ENCODE assay signal across 16 cellular contexts in the genomic region with DNA sequence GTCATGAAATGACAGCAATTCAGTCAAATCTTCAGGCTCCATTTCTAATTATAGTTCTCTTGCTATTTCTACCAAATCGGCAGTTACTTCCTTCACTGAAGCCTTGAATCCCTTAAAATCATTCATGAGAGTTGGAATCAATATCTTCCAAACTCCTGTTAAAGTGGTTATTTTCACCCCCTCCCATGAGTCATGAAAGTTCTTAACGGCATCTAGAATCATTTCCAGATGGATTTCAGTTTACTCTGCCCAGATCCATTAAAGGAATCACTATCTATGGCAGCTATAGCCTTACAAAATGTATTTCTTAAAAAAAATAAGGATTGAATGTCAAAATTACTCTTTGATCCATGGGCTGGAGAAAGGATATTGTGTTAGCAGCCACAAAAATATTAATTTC.
"Had no signal": no experiment of that assay in that cellular context is flagged by ENCODE, and none has a peak within 500 bp of the region (broad histone marks: within the 10 kb centered on the region; RNA-seq: fewer than 3 reads in every experiment).

No MANE protein-coding gene starts in this region.

- H3K4me1 Mint-ChIP-seq: activated B cell treated with CpG ODN at 0.5 μM for 24 hours; activated naive CD8-positive, alpha-beta T cell treated with anti-CD3 and anti-CD28 coated beads, Interleukin-2, amount 10 ng/mL, durations not matched to agents 7 days and 5 days; neural crest cell; stimulated activated naive B cell treated with anti-CD40 and anti-IgM and Interleukin-4, amounts not matched to agents 10 μg/mL and 1 μg/mL and 100 μg/mL, for 72 hours had no signal

- H3K36me3 Mint-ChIP-seq: activated naive CD8-positive, alpha-beta T cell treated with anti-CD3 and anti-CD28 coated beads, Interleukin-2, amount 10 ng/mL, durations not matched to agents 7 days and 5 days; stimulated activated naive B cell treated with anti-CD40 and anti-IgM and Interleukin-4, amounts not matched to agents 10 μg/mL and 1 μg/mL and 100 μg/mL, for 72 hours had no signal

- H3K27me3 Mint-ChIP-seq: activated B cell treated with CpG ODN at 0.5 μM for 24 hours; activated CD8-positive, alpha-beta T cell treated with anti-CD3 and anti-CD28 coated beads for 36 hours; activated naive CD8-positive, alpha-beta T cell treated with anti-CD3 and anti-CD28 coated beads, Interleukin-2, amount 10 ng/mL, durations not matched to agents 7 days and 5 days; dendritic cell treated with granulocyte-macrophage colony-stimulating factor and Interleukin-4, amounts not matched to agents 40 ng/mL and 50 ng/mL, for 4 days; progenitor cell of endocrine pancreas; stimulated activated naive B cell treated with anti-CD40 and anti-IgM and Interleukin-4, amounts not matched to agents 10 μg/mL and 1 μg/mL and 100 μg/mL, for 72 hours had no signal

- H3K27ac Mint-ChIP-seq: activated B cell treated with CpG ODN at 0.5 μM for 24 hours; activated CD8-positive, alpha-beta T cell treated with anti-CD3 and anti-CD28 coated beads for 36 hours; activated naive CD8-positive, alpha-beta T cell treated with anti-CD3 and anti-CD28 coated beads, Interleukin-2, amount 10 ng/mL, durations not matched to agents 7 days and 5 days; activated T-helper 2 cell treated with anti-CD3 and anti-CD28 coated beads, Interferon-gamma antibody, Interleukin-2, Interleukin-4, amounts not matched to agents 10 μg/mL and 5 μg/mL and 100 μg/mL, durations not matched to agents 14 hours and 24 hours and 36 hours; dendritic cell treated with granulocyte-macrophage colony-stimulating factor and Interleukin-4, amounts not matched to agents 40 ng/mL and 50 ng/mL, for 4 days; progenitor cell of endocrine pancreas; stimulated activated naive B cell treated with anti-CD40 and anti-IgM and Interleukin-4, amounts not matched to agents 10 μg/mL and 1 μg/mL and 100 μg/mL, for 72 hours had no signal

- DNase-seq: activated B cell treated with CpG ODN at 0.5 μM for 24 hours; activated CD4-positive, alpha-beta T cell treated with anti-CD3 and anti-CD28 coated beads for 48 hours; activated CD8-positive, alpha-beta T cell treated with anti-CD3 and anti-CD28 coated beads for 36 hours; activated naive CD4-positive, alpha-beta T cell treated with Interleukin-2 at 50 U/mL for 16 hours; activated naive CD8-positive, alpha-beta T cell treated with anti-CD3 and anti-CD28 coated beads, Interleukin-2, amount 10 ng/mL, durations not matched to agents 7 days and 5 days; activated T-cell treated with anti-CD3 and anti-CD28 coated beads, Interleukin-2, amount 50 U/mL, for 1 hour; anterior cingulate cortex; effector memory CD4-positive, alpha-beta T cell; left lung; mammary epithelial cell; stimulated activated naive B cell treated with anti-CD40 and anti-IgM and Interleukin-4, amounts not matched to agents 10 μg/mL and 1 μg/mL and 100 μg/mL, for 72 hours; thyroid gland had no signal

- H3K4me3 Mint-ChIP-seq: activated B cell treated with CpG ODN at 0.5 μM for 24 hours; activated CD8-positive, alpha-beta T cell treated with anti-CD3 and anti-CD28 coated beads for 36 hours; activated naive CD8-positive, alpha-beta T cell treated with anti-CD3 and anti-CD28 coated beads, Interleukin-2, amount 10 ng/mL, durations not matched to agents 7 days and 5 days; dendritic cell treated with granulocyte-macrophage colony-stimulating factor and Interleukin-4, amounts not matched to agents 40 ng/mL and 50 ng/mL, for 4 days; neural crest cell; stimulated activated naive B cell treated with anti-CD40 and anti-IgM and Interleukin-4, amounts not matched to agents 10 μg/mL and 1 μg/mL and 100 μg/mL, for 72 hours had no signal

- H3K9me3 Mint-ChIP-seq: activated T-helper 2 cell treated with anti-CD3 and anti-CD28 coated beads, Interferon-gamma antibody, Interleukin-2, Interleukin-4, amounts not matched to agents 10 μg/mL and 5 μg/mL and 100 μg/mL, durations not matched to agents 14 hours and 24 hours and 36 hours; dendritic cell treated with granulocyte-macrophage colony-stimulating factor and Interleukin-4, amounts not matched to agents 40 ng/mL and 50 ng/mL, for 4 days had no signal
